Comparison of ENCODE assay signal across 16 cellular contexts in genomic region chr18:70355620-70356385, GRCh38.
"Had no signal": no experiment of that assay in that cellular context is flagged by ENCODE, and none has a peak within 500 bp of the region (broad histone marks: within the 10 kb centered on the region; RNA-seq: fewer than 3 reads in every experiment).

No MANE protein-coding gene starts in this region.

- H3K27ac ChIP-seq: thyroid gland, uterus had no signal

- H3K27me3 ChIP-seq: thyroid gland, uterus had no signal

- DNase-seq: activated CD4-positive, alpha-beta T cell treated with anti-CD3 and anti-CD28 coated beads for 1 hour; activated CD4-positive, alpha-beta T cell treated with anti-CD3 and anti-CD28 coated beads, Interleukin-2, amount 50 U/mL, for 48 hours; activated CD8-positive, alpha-beta memory T cell treated with anti-CD3 and anti-CD28 coated beads, Interleukin-2, amount 10 ng/mL, durations not matched to agents 7 days and 5 days; activated effector memory CD4-positive, alpha-beta T cell treated with anti-CD3 and anti-CD28 coated beads, Interleukin-2, amount 50 U/mL, for 16 hours; activated T-cell treated with anti-CD3 and anti-CD28 coated beads, Interleukin-2, amount 50 U/mL, for 24 hours; amniotic stem cell; glutamatergic neuron; immature natural killer cell; left cardiac atrium; naive thymus-derived CD4-positive, alpha-beta T cell; right cardiac atrium; thyroid gland; uterus had no signal

- ATAC-seq: activated CD8-positive, alpha-beta memory T cell treated with anti-CD3 and anti-CD28 coated beads, Interleukin-2, amount 10 ng/mL, durations not matched to agents 7 days and 5 days; activated naive CD4-positive, alpha-beta T cell treated with anti-CD3 and anti-CD28 coated beads, Interleukin-2, amount 50 U/mL, for 72 hours; left cardiac atrium; naive thymus-derived CD4-positive, alpha-beta T cell; right cardiac atrium; stimulated activated effector memory CD8-positive, alpha-beta T cell treated with anti-CD3 and anti-CD28 coated beads, Interleukin-12 subunit alpha, Interleukin-12 subunit beta, amount 100 ng/mL, for 72 hours had no signal

- H3K4me2 ChIP-seq: smooth muscle cell had no signal

- H3K36me3 ChIP-seq: thyroid gland, uterus had no signal

- H3K4me1 ChIP-seq: thyroid gland, uterus had no signal

- H3K9me3 ChIP-seq: thyroid gland, uterus had no signal

- H3K4me3 ChIP-seq: smooth muscle cell, thyroid gland, uterus had no signal
